24 cellular contexts compared by ENCODE assay signal in genomic region chr4:186193851-186194250, GRCh38. TPM values are rescaled to one million over a fixed set of nuclear protein-coding genes. Genes with fewer than 3 reads are reported as not detected.
DNase-seq lines count a peak whose midpoint lies in the region; ATAC-seq and TF ChIP-seq lines count a peak whose summit lies in the region.
"Had no signal": no experiment of that assay in that cellular context is flagged by ENCODE, and none has a peak within 500 bp of the region (broad histone marks: within the 10 kb centered on the region; RNA-seq: fewer than 3 reads in every experiment).

No MANE protein-coding gene starts in this region.

- ATAC-seq in heart left ventricle = no peak
- ATAC-seq in Right ventricle myocardium inferior = no peak
- ATAC-seq in naive thymus-derived CD4-positive, alpha-beta T cell = no peak
- ATAC-seq in stimulated activated effector memory CD8-positive, alpha-beta T cell treated with anti-CD3 and anti-CD28 coated beads, Interleukin-12 subunit alpha, Interleukin-12 subunit beta, amount 100 ng/mL, for 72 hours = no peak
- no peak for ATAC-seq in GM18868 (IDR thresholded peaks at IDR 0.05; ENCODE audit: unreplicated experiment)
- no peak for ATAC-seq in HG02763 (IDR thresholded peaks at IDR 0.05; ENCODE audit: unreplicated experiment)
- ATAC-seq: upper lobe of right lung had no signal

- H3K4me3 ChIP-seq in heart left ventricle (peak overlapping the region in 1 of 12 donors; percentile 89), OCI-LY7 (ENCODE audit: low read depth, low read length, poor library complexity, severe bottlenecking) (no peak overlapping the region)
- no peak overlapping the region for H3K4me3 ChIP-seq in naive thymus-derived CD4-positive, alpha-beta T cell (ENCODE audit: low read length)
- H3K4me3 ChIP-seq: MG63, Peyer's patch, SJCRH30, upper lobe of right lung had no signal

- no peaks in the 10 kb centered on the region for H4K20me1 ChIP-seq in OCI-LY7 (ENCODE audit: insufficient read depth, low read length)

- CTCF ChIA-PET in OCI-LY7 (lab: Charles Lee; ENCODE audit: unreplicated experiment) = no interaction called here
- CTCF ChIA-PET in naive thymus-derived CD4-positive, alpha-beta T cell (lab: Charles Lee) = no interaction called here

- intact Hi-C loops in heart left ventricle (cut with DNase I) = loop anchor here in 4 of 10 donors (5.0 to 10.0 kb wide), 3 partner anchors 47 to 127 kb away; partner anchors contain the start of gene TLR3 (in 2 of the 4)
- intact Hi-C loops in Right ventricle myocardium inferior (cut with DNase I) = no loop called here
- intact Hi-C loops in OCI-LY7 (cut with micrococcal nuclease; ENCODE audit: unreplicated experiment) = loop anchor here (5.0 to 10.0 kb wide), 7 partner anchors 127 to 1547 kb away; partner anchors contain the start of genes CASP3, CCDC110, CENPU and PRIMPOL
- intact Hi-C loops in naive thymus-derived CD4-positive, alpha-beta T cell (cut with micrococcal nuclease) = loop anchor here (5.0 to 10.0 kb wide), 7 partner anchors 127 to 1719 kb away; partner anchors contain the start of genes ANKRD37 (in 1 of the 2), CCDC110 (in 1 of the 2), CENPU (in 1 of the 2) and CFAP97 (in 1 of the 2)

- no peaks in the 10 kb centered on the region for H3K9me3 ChIP-seq in heart left ventricle
- no peaks in the 10 kb centered on the region for H3K9me3 ChIP-seq in OCI-LY7 (ENCODE audit: low read length)
- no peaks in the 10 kb centered on the region for H3K9me3 ChIP-seq in naive thymus-derived CD4-positive, alpha-beta T cell (ENCODE audit: control insufficient read depth in 2 of 3, low read length in 3 of 3)
- H3K9me3 ChIP-seq: BE2C, MG63, Peyer's patch, SJCRH30, upper lobe of right lung had no signal

- POLR2A ChIA-PET in OCI-LY7 (lab: Charles Lee) = no interaction called here
- POLR2A ChIA-PET in naive thymus-derived CD4-positive, alpha-beta T cell (lab: Charles Lee) = interaction anchor here (9.7 kb wide), 1 partner anchor 10 kb away, joined by 189 read pairs; no protein-coding TSS in a partner anchor

- H3K27me3 Mint-ChIP-seq in naive thymus-derived CD4-positive, alpha-beta T cell = no peaks in the 10 kb centered on the region

- H3K27ac Mint-ChIP-seq in naive thymus-derived CD4-positive, alpha-beta T cell = peak overlapping the region in 8 of 9 donors; percentile 60 to 99 (median 98)
- H3K27ac Mint-ChIP-seq in stimulated activated effector memory CD8-positive, alpha-beta T cell treated with anti-CD3 and anti-CD28 coated beads, Interleukin-12 subunit alpha, Interleukin-12 subunit beta, amount 100 ng/mL, for 72 hours = peak overlapping the region; percentile 95
- H3K27ac Mint-ChIP-seq: H9 had no signal

- H3K36me3 Mint-ChIP-seq in naive thymus-derived CD4-positive, alpha-beta T cell = peaks cover 9 to 26% (median 22%) of the 10 kb centered on the region in 5 donors
- peaks cover 25% of the 10 kb centered on the region for H3K36me3 Mint-ChIP-seq in stimulated activated effector memory CD8-positive, alpha-beta T cell treated with anti-CD3 and anti-CD28 coated beads, Interleukin-12 subunit alpha, Interleukin-12 subunit beta, amount 100 ng/mL, for 72 hours

- TF ChIP-seq CTCF in heart left ventricle (IDR thresholded peaks at IDR 0.05) (no peak), OCI-LY7 (conservative IDR thresholded peaks at IDR 0.05; ENCODE audit: low read length) (no peak)

- peak overlapping the region; percentile 77 for H3K4me2 ChIP-seq in OCI-LY7 (ENCODE audit: low read length)

- DNase-seq in heart left ventricle (no peak), Right ventricle myocardium inferior (ENCODE audit: missing footprints) (no peak), OCI-LY7 (ENCODE audit: low spot score) (no peak), cerebellar cortex (ENCODE audit: low spot score) (no peak)
- no peak for DNase-seq in naive thymus-derived CD4-positive, alpha-beta T cell
- no peak for DNase-seq in stimulated activated effector memory CD8-positive, alpha-beta T cell treated with anti-CD3 and anti-CD28 coated beads, Interleukin-12 subunit alpha, Interleukin-12 subunit beta, amount 100 ng/mL, for 72 hours (ENCODE audit: low spot score in 2 of 2)
- DNase-seq: activated CD4-positive, alpha-beta T cell treated with anti-CD3 and anti-CD28 coated beads for 4 hours; BE2C; dermis blood vessel endothelial cell; H9; IMR-90; MG63; NCI-H1436 treated with DMSO at 0.1 percent for 48 hours; NCI-H524; nucleus accumbens; Peyer's patch; retina; SJCRH30; stimulated activated CD4-positive, alpha-beta T cell treated with anti-CD3 and anti-CD28 coated beads, Interleukin-12 subunit alpha, Interleukin-12 subunit beta, amount 100 ng/mL, for 4 hours; upper lobe of right lung had no signal

- H3K4me1 Mint-ChIP-seq in naive thymus-derived CD4-positive, alpha-beta T cell = peaks cover 38 to 66% (median 57%) of the 10 kb centered on the region in 7 donors
- H3K4me1 Mint-ChIP-seq in stimulated activated effector memory CD8-positive, alpha-beta T cell treated with anti-CD3 and anti-CD28 coated beads, Interleukin-12 subunit alpha, Interleukin-12 subunit beta, amount 100 ng/mL, for 72 hours = peaks cover 15% of the 10 kb centered on the region

- no peaks in the 10 kb centered on the region for H3K27me3 ChIP-seq in heart left ventricle
- H3K27me3 ChIP-seq in naive thymus-derived CD4-positive, alpha-beta T cell (ENCODE audit: control insufficient read depth in 2 of 2, insufficient read depth in 2 of 2, low read length in 2 of 2) = no peaks in the 10 kb centered on the region
- H3K27me3 ChIP-seq: MG63, Peyer's patch, SJCRH30, upper lobe of right lung had no signal

- peaks cover 6 to 39% (median 30%) of the 10 kb centered on the region in 12 donors for H3K4me1 ChIP-seq in heart left ventricle
- peaks cover 27% of the 10 kb centered on the region for H3K4me1 ChIP-seq in OCI-LY7 (ENCODE audit: insufficient read depth, low read length, poor library complexity, severe bottlenecking)
- H3K4me1 ChIP-seq in naive thymus-derived CD4-positive, alpha-beta T cell (ENCODE audit: control insufficient read depth in 2 of 2, insufficient read depth in 2 of 2, low read length in 2 of 2) = peaks cover 12 to 18% of the 10 kb centered on the region in 2 donors
- H3K4me1 ChIP-seq: BE2C, SJCRH30 had no signal

- TF ChIP-seq POLR2A in heart left ventricle (IDR thresholded peaks at IDR 0.05) = no peak

- WGBS in heart left ventricle, 4 donors = 94 to 97% (median 95%) methylated on average over 5 of the region's 5 CpGs

- peaks cover 17% of the 10 kb centered on the region; the same call in 1 of the 2 replicates for H3K79me2 ChIP-seq in OCI-LY7 (ENCODE audit: insufficient read depth, low read depth, low read length)

- H3K36me3 ChIP-seq in heart left ventricle (peaks cover 0 to 50% (median 22%) of the 10 kb centered on the region in 9 donors), OCI-LY7 (ENCODE audit: insufficient read depth, low read length) (peaks cover 11% of the 10 kb centered on the region)
- peaks cover 0 to 18% (median 0%) of the 10 kb centered on the region in 3 experiments for H3K36me3 ChIP-seq in naive thymus-derived CD4-positive, alpha-beta T cell (ENCODE audit: control insufficient read depth in 2 of 3, insufficient read depth in 3 of 3, low read length in 3 of 3)
- H3K36me3 ChIP-seq: BE2C, SJCRH30 had no signal

- H3K27ac ChIP-seq in heart left ventricle (peak overlapping the region in 8 of 12 donors; percentile 7 to 99 (median 95)), OCI-LY7 (ENCODE audit: low read depth, low read length, poor library complexity, severe bottlenecking) (no peak overlapping the region)
- peak overlapping the region; percentile 95 for H3K27ac ChIP-seq in naive thymus-derived CD4-positive, alpha-beta T cell (ENCODE audit: low read depth, low read length)
- H3K27ac ChIP-seq: Peyer's patch, SJCRH30, upper lobe of right lung had no signal

- no peaks in the 10 kb centered on the region for H3K9me2 ChIP-seq in OCI-LY7 (ENCODE audit: insufficient read depth, low read length)

- H3K4me3 Mint-ChIP-seq in naive thymus-derived CD4-positive, alpha-beta T cell = peak overlapping the region in 5 of 10 donors; percentile 14 to 96 (median 47)
- H3K4me3 Mint-ChIP-seq in stimulated activated effector memory CD8-positive, alpha-beta T cell treated with anti-CD3 and anti-CD28 coated beads, Interleukin-12 subunit alpha, Interleukin-12 subunit beta, amount 100 ng/mL, for 72 hours = no peak overlapping the region

- no TSS peak for BruUV-seq in OCI-LY7 (replicated peaks; lab: Mats Ljungman, UMichigan)

- no peaks in the 10 kb centered on the region for H3K9me3 Mint-ChIP-seq in naive thymus-derived CD4-positive, alpha-beta T cell
- no peaks in the 10 kb centered on the region for H3K9me3 Mint-ChIP-seq in stimulated activated effector memory CD8-positive, alpha-beta T cell treated with anti-CD3 and anti-CD28 coated beads, Interleukin-12 subunit alpha, Interleukin-12 subunit beta, amount 100 ng/mL, for 72 hours
- H3K9me3 Mint-ChIP-seq: H9 had no signal

- no peak overlapping the region for H2AFZ ChIP-seq in OCI-LY7 (ENCODE audit: low read length)

RNA-seq across cellular contexts. Expression of gene CYP4V2, which starts 2.5 kb away (rescaled TPM):
- total RNA-seq in heart left ventricle (10 to 100 TPM; 15.8 to 44.6 (median 28.6) TPM), Right ventricle myocardium inferior (22.7 TPM), OCI-LY7 (2022) (10.8 and 12.5 TPM in 2 replicates)
- polyA plus RNA-seq in heart left ventricle = 10 to 100 TPM; 14.4 to 17.3 TPM
- 6.2 and 6.9 TPM in 2 replicates for total RNA-seq in OCI-LY7 (2014; rRNA removed; shearing (Covaris generic))
- 10 to 100 TPM; 19.7 to 41.4 (median 26.0) TPM for total RNA-seq in naive thymus-derived CD4-positive, alpha-beta T cell
- polyA plus RNA-seq in naive thymus-derived CD4-positive, alpha-beta T cell = 10 to 100 TPM; 16.0 to 26.5 TPM

RNA-seq across cellular contexts. Expression of gene KLKB1, which starts 33.5 kb away (rescaled TPM):
- total RNA-seq in heart left ventricle = 1 to 10 TPM in 4 of 9 donors, under 1 TPM in 5; 0.35 to 2.1 (median 1.00) TPM
- polyA plus RNA-seq in heart left ventricle = under 1 TPM; 0.33 to 0.72 TPM
- 1.4 TPM for total RNA-seq in Right ventricle myocardium inferior
- total RNA-seq in OCI-LY7 (2014; rRNA removed; shearing (Covaris generic)) = 0.57 TPM in 1 of 2 replicates, not detected in the other
- total RNA-seq in OCI-LY7 (2022) = 0.24 TPM in 1 of 2 replicates, not detected in the other
- total RNA-seq in naive thymus-derived CD4-positive, alpha-beta T cell = 1 to 10 TPM in 4 of 5 experiments, under 1 TPM in 1; 0.77 to 1.9 (median 1.4) TPM
- polyA plus RNA-seq in naive thymus-derived CD4-positive, alpha-beta T cell = under 1 TPM; 0.25 to 0.26 TPM
- total RNA-seq: A673, endothelial cell of umbilical vein, IMR-90, SJCRH30 had no signal
- polyA plus RNA-seq: endothelial cell of umbilical vein had no signal
